In genomic region chr19:48554385-48555091, GRCh38 we compare ENCODE assay signal across 14 cellular contexts. TPM values are rescaled to one million over a fixed set of nuclear protein-coding genes. Genes with fewer than 3 reads are reported as not detected.
DNase-seq lines count a peak whose midpoint lies in the region; ATAC-seq and TF ChIP-seq lines count a peak whose summit lies in the region.
"Had no signal": no experiment of that assay in that cellular context is flagged by ENCODE, and none has a peak within 500 bp of the region (broad histone marks: within the 10 kb centered on the region; RNA-seq: fewer than 3 reads in every experiment).

No MANE protein-coding gene starts in this region.

- no peak overlapping the region for H3K4me3 Mint-ChIP-seq in nephron progenitor cell
- H3K4me3 Mint-ChIP-seq: activated naive CD4-positive, alpha-beta T cell treated with anti-CD3 and anti-CD28 coated beads, Interleukin-2, amount 50 U/mL, for 24 hours had no signal

- H3K9me3 ChIP-seq in esophagus (ENCODE audit: control insufficient read depth in 2 of 2, insufficient read depth in 1 of 2, low read depth in 1 of 2, low read length in 1 of 2), result no peaks in the 10 kb centered on the region
- H3K9me3 ChIP-seq: colonic mucosa, left ventricle myocardium inferior had no signal

- no peak for TF ChIP-seq RAD21 in Ishikawa (IDR thresholded peaks at IDR 0.05; ENCODE audit: low read depth)

- H3K36me3 ChIP-seq in esophagus (ENCODE audit: control insufficient read depth in 2 of 2, insufficient read depth in 2 of 2, low read length in 1 of 2), result no peaks in the 10 kb centered on the region
- H3K36me3 ChIP-seq: colonic mucosa, left ventricle myocardium inferior had no signal

- no peak for ATAC-seq in GM18498 (IDR thresholded peaks at IDR 0.05; ENCODE audit: unreplicated experiment)

- DNase-seq in EH (ENCODE audit: low read depth) (peak; percentile 33), nephron progenitor cell (peak; percentile 34), GM10266 (ENCODE audit: extremely low spot score) (no peak)
- DNase-seq in activated T-cell treated with anti-CD3 and anti-CD28 coated beads, Interleukin-2, amount 50 U/mL, for 1 hour, result no peak
- DNase-seq in stimulated activated naive CD4-positive, alpha-beta T cell (lab: John Stamatoyannopoulos, UW), result no peak
- DNase-seq: C1 segment of cervical spinal cord, left ventricle myocardium inferior, NCI-H1436, T-helper 2 cell had no signal

- H3K27me3 ChIP-seq in esophagus (ENCODE audit: control insufficient read depth in 1 of 2, insufficient read depth in 2 of 2, low read length in 2 of 2), result no peaks in the 10 kb centered on the region
- H3K27me3 ChIP-seq: colonic mucosa had no signal

- H3K27ac Mint-ChIP-seq in nephron progenitor cell, result no peak overlapping the region
- H3K27ac Mint-ChIP-seq: activated naive CD4-positive, alpha-beta T cell treated with anti-CD3 and anti-CD28 coated beads, Interleukin-2, amount 50 U/mL, for 24 hours had no signal

- TF ChIP-seq EP300 in Ishikawa (IDR thresholded peaks at IDR 0.05; ENCODE audit: borderline replicate concordance), result no peak

- TF ChIP-seq CTCF in nephron progenitor cell (IDR thresholded peaks at IDR 0.05) (no peak), GM10266 (IDR thresholded peaks at IDR 0.05; ENCODE audit: control insufficient read depth, insufficient read depth, low read depth, missing control alignments) (no peak)

- H3K4me1 Mint-ChIP-seq in nephron progenitor cell, result peaks cover 43% of the 10 kb centered on the region
- H3K4me1 Mint-ChIP-seq: activated naive CD4-positive, alpha-beta T cell treated with anti-CD3 and anti-CD28 coated beads, Interleukin-2, amount 50 U/mL, for 24 hours had no signal

- H3K36me3 Mint-ChIP-seq in nephron progenitor cell (ENCODE audit: low read depth), result no peaks in the 10 kb centered on the region
- H3K36me3 Mint-ChIP-seq: activated naive CD4-positive, alpha-beta T cell treated with anti-CD3 and anti-CD28 coated beads, Interleukin-2, amount 50 U/mL, for 24 hours had no signal

- H3K4me3 ChIP-seq in esophagus (ENCODE audit: low read depth in 1 of 2, low read length in 2 of 2), result peak overlapping the region; percentile 39 to 71
- H3K4me3 ChIP-seq: colonic mucosa, left ventricle myocardium inferior had no signal

- no peaks in the 10 kb centered on the region for H3K9me3 Mint-ChIP-seq in nephron progenitor cell
- H3K9me3 Mint-ChIP-seq: activated naive CD4-positive, alpha-beta T cell treated with anti-CD3 and anti-CD28 coated beads, Interleukin-2, amount 50 U/mL, for 24 hours had no signal

- peaks cover 13% of the 10 kb centered on the region for H3K27me3 Mint-ChIP-seq in nephron progenitor cell (ENCODE audit: low read depth, poor library complexity)

- peaks cover 2 to 10% of the 10 kb centered on the region in 2 donors for H3K4me1 ChIP-seq in esophagus (ENCODE audit: control insufficient read depth in 2 of 2, insufficient read depth in 2 of 2, low read length in 1 of 2)
- H3K4me1 ChIP-seq: left ventricle myocardium inferior had no signal

- WGBS in esophagus, 2 donors, result 65 to 68% methylated on average over 14 to 16 of the region's 16 CpGs

- peak overlapping the region; percentile 63 to 87 for H3K27ac ChIP-seq in esophagus (ENCODE audit: low read depth in 2 of 2, low read length in 1 of 2)
- H3K27ac ChIP-seq: colonic mucosa, left ventricle myocardium inferior had no signal

TF ChIP-seq in Ishikawa, 13 proteins besides CTCF, POLR2A, EP300 and RAD21:
- TF ChIP-seq TCF12 (IDR thresholded peaks at IDR 0.05; ENCODE audit: low read depth), result 0 out of 2 replicates have a peak, but pooled peaks have one; percentile 55
- TF ChIP-seq CREB1 (IDR thresholded peaks at IDR 0.05; ENCODE audit: low read depth), result no peak
- 0 out of 2 replicates have a peak, but pooled peaks have one; percentile 3 for TF ChIP-seq ZBTB7A (IDR thresholded peaks at IDR 0.05; ENCODE audit: low read depth)
- no peak for TF ChIP-seq REST (IDR thresholded peaks at IDR 0.05; ENCODE audit: low read depth)
- peak; percentile 34; the same call in 1 of the 2 replicates for TF ChIP-seq MAX (IDR thresholded peaks at IDR 0.05)
- TF ChIP-seq TEAD4 (IDR thresholded peaks at IDR 0.05), result peak; percentile 67
- no peak for TF ChIP-seq CEBPB (IDR thresholded peaks at IDR 0.05)
- no peak for TF ChIP-seq TAF1 (IDR thresholded peaks at IDR 0.05; ENCODE audit: low read depth)
- TF ChIP-seq YY1 (IDR thresholded peaks at IDR 0.05; ENCODE audit: low read depth), result no peak
- TF ChIP-seq EGR1 (IDR thresholded peaks at IDR 0.05), result no peak
- TF ChIP-seq FOXM1 (IDR thresholded peaks at IDR 0.05; ENCODE audit: borderline replicate concordance, low read depth), result no peak

RNA-seq across cellular contexts. Expression of gene SULT2B1, which starts 2.6 kb away (rescaled TPM):
- polyA plus RNA-seq in esophagus, result 100 to 1,000 TPM; 295 to 320 TPM

RNA-seq across cellular contexts. Expression of gene LMTK3, which starts 42.9 kb away (rescaled TPM):
- 1 to 10 TPM; 2.9 to 7.5 TPM for polyA plus RNA-seq in esophagus

RNA-seq across cellular contexts. Expression of gene SPACA4, which starts 52.0 kb away (rescaled TPM):
- polyA plus RNA-seq in esophagus, result 1 to 10 TPM; 1.2 to 1.9 TPM

Comparison
In these comparisons a context has a peak if more than half of its experiments do, and no peak if none do; other contexts are left out.
1. DNase-seq: peak in EH (single experiment) and nephron progenitor cell (single experiment); none in GM10266 (single experiment), activated T-cell treated with anti-CD3 and anti-CD28 coated beads, Interleukin-2, amount 50 U/mL, for 1 hour (single experiment) and stimulated activated naive CD4-positive, alpha-beta T cell (0 of 6).